Comparison of ENCODE assay signal across 8 cellular contexts in the genomic region with DNA sequence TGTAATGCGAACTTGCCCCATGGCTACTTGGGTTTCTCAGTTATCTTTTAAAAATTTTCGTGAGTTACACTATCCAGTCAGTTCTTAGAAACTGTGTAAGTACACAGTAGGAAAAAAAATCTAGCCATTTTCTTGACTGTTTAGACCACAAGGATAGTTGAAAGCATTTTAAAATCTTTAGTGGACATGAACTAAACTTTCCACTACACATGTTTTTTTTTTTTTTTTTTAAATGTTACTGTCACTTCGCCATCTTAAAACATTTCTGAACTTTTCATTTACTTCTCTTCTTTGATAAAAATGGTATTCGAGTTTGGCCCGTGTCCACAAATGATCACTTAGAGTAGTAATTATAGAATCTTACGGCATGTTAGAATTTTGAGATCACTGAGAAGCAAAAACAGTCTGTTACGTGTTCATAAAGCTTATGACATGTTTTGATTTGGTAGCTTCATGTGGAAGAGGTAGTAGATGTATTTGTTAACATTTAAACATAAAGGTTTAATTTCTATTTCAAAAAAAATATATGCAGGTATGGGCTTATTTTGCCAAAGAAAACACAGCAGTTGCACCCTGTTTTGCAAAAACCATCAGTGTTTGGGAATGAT. TPM values are rescaled to one million over a fixed set of nuclear protein-coding genes. Genes with fewer than 3 reads are reported as not detected.
DNase-seq lines count a peak whose midpoint lies in the region; ATAC-seq and TF ChIP-seq lines count a peak whose summit lies in the region.

No MANE protein-coding gene starts in this region.

- no peak for TF ChIP-seq POLR2A in stomach (IDR thresholded peaks at IDR 0.05)

- peak overlapping the region; percentile 93 to 96 (median 95) for H3K27ac ChIP-seq in stomach

- peak overlapping the region; percentile 99 for H3K27ac Mint-ChIP-seq in activated T-helper 17 cell treated with anti-CD3 and anti-CD28 coated beads, Interleukin-2, amount 50 U/mL, for 72 hours

- no peaks in the 10 kb centered on the region for H3K27me3 Mint-ChIP-seq in activated T-helper 17 cell treated with anti-CD3 and anti-CD28 coated beads, Interleukin-2, amount 50 U/mL, for 72 hours

- TF ChIP-seq EP300 in stomach (IDR thresholded peaks at IDR 0.05), result no peak

- H3K4me3 ChIP-seq in iPS-18c (ENCODE audit: insufficient read depth, low read depth, low read length) (peak overlapping the region; percentile 91), stomach (peak overlapping the region; percentile 47 to 63 (median 61))

- H3K4me1 Mint-ChIP-seq in activated T-helper 17 cell treated with anti-CD3 and anti-CD28 coated beads, Interleukin-2, amount 50 U/mL, for 72 hours, result peaks cover 25% of the 10 kb centered on the region

- H3K9me3 ChIP-seq in iPS-18c (ENCODE audit: control insufficient read depth, insufficient read depth, low read length) (no peaks in the 10 kb centered on the region), stomach (no peaks in the 10 kb centered on the region)

- ATAC-seq in activated T-helper 17 cell treated with anti-CD3 and anti-CD28 coated beads, Interleukin-2, amount 50 U/mL, for 72 hours (replicated peaks), result no peak
- no peak for ATAC-seq in GM19395 (IDR thresholded peaks at IDR 0.05; ENCODE audit: unreplicated experiment)

- peaks cover 5 to 33% (median 29%) of the 10 kb centered on the region in 4 donors for H3K36me3 ChIP-seq in stomach

- H3K4me3 Mint-ChIP-seq in activated T-helper 17 cell treated with anti-CD3 and anti-CD28 coated beads, Interleukin-2, amount 50 U/mL, for 72 hours, result peak overlapping the region; percentile 87

- 18 to 27% (median 20%) methylated on average over 7 of the region's 7 CpGs for WGBS in stomach, 5 donors

- DNase-seq in NOMO-1 treated with DMSO at 0.1 percent for 48 hours (lab: John Stamatoyannopoulos, UW; ENCODE audit: unreplicated experiment), result peak; percentile 18
- DNase-seq in NOMO-1 treated with dmso at 0.1 percent for 144 hours (lab: John Stamatoyannopoulos, UW; ENCODE audit: unreplicated experiment), result no peak
- no peak for DNase-seq in stomach
- DNase-seq in NCI-H226, result no peak
- DNase-seq in NCI-H524 treated with DMSO at 0.1 percent for 48 hours (lab: John Stamatoyannopoulos, UW), result no peak

- peaks cover 62% of the 10 kb centered on the region for H3K36me3 Mint-ChIP-seq in activated T-helper 17 cell treated with anti-CD3 and anti-CD28 coated beads, Interleukin-2, amount 50 U/mL, for 72 hours (ENCODE audit: low read depth)

- H3K9me3 Mint-ChIP-seq in activated T-helper 17 cell treated with anti-CD3 and anti-CD28 coated beads, Interleukin-2, amount 50 U/mL, for 72 hours, result no peaks in the 10 kb centered on the region

- no peak for TF ChIP-seq CTCF in stomach (IDR thresholded peaks at IDR 0.05)

- H3K27me3 ChIP-seq in stomach, result no peaks in the 10 kb centered on the region

- intact Hi-C loops in stomach (cut with DNase I; ENCODE audit: low total_unique reads), result no loop called here

- H3K4me1 ChIP-seq in stomach, result peaks cover 4 to 49% (median 39%) of the 10 kb centered on the region in 4 donors

RNA-seq across cellular contexts. Expression of gene NSRP1, which starts 1.0 kb away (rescaled TPM):
- 10 to 100 TPM; 29.8 to 39.5 TPM for total RNA-seq in activated T-helper 17 cell treated with anti-CD3 and anti-CD28 coated beads, Interleukin-2, amount 50 U/mL, for 72 hours
- total RNA-seq in stomach, result 100 to 1,000 TPM in 1 of 5 donors, 10 to 100 TPM in 3, 1 to 10 TPM in 1; 5.4 to 110 (median 21.6) TPM
- polyA plus RNA-seq in stomach, result 10 to 100 TPM; 19.1 to 35.6 (median 33.1) TPM
